Comparison of ENCODE assay signal across 2 cellular contexts in genomic region chr12:62656576-62657362, GRCh38.
TF ChIP-seq lines count a peak whose summit lies in the region.

No MANE protein-coding gene starts in this region.

TF ChIP-seq in GM23338, 12 proteins besides CTCF, POLR2A, EP300 and RAD21:
- no peak for TF ChIP-seq ETS1 (IDR thresholded peaks at IDR 0.05)
- TF ChIP-seq ZNF114 (CRISPR knock-in tag; IDR thresholded peaks at IDR 0.05) = no peak
- TF ChIP-seq ZNF462 (CRISPR knock-in tag; IDR thresholded peaks at IDR 0.05) = no peak
- TF ChIP-seq STAT1 (IDR thresholded peaks at IDR 0.05; ENCODE audit: unreplicated experiment) = no peak
- no peak for TF ChIP-seq ZNF331 (CRISPR knock-in tag; IDR thresholded peaks at IDR 0.05; ENCODE audit: low read depth)
- TF ChIP-seq NANOG (IDR thresholded peaks at IDR 0.05; ENCODE audit: borderline replicate concordance) = no peak
- no peak for TF ChIP-seq JUNB (IDR thresholded peaks at IDR 0.05; ENCODE audit: unreplicated experiment)
- TF ChIP-seq POLR2AphosphoS5 (IDR thresholded peaks at IDR 0.05; ENCODE audit: low read depth) = no peak
- TF ChIP-seq REST (IDR thresholded peaks at IDR 0.05; ENCODE audit: unreplicated experiment) = no peak
- no peak for TF ChIP-seq EZH2phosphoT487 (IDR thresholded peaks at IDR 0.05; ENCODE audit: unreplicated experiment)
- TF ChIP-seq EZH2 (IDR thresholded peaks at IDR 0.05; ENCODE audit: low read depth, unreplicated experiment) = no peak
- no peak for TF ChIP-seq CREB1 (CRISPR knock-in tag; IDR thresholded peaks at IDR 0.05; ENCODE audit: low read depth)

TF ChIP-seq in H1, 55 proteins besides CTCF, POLR2A, EP300 and RAD21:
- TF ChIP-seq CBX5 (IDR thresholded peaks at IDR 0.05; ENCODE audit: low read depth, low read length) = no peak
- TF ChIP-seq YY1 (IDR thresholded peaks at IDR 0.05; ENCODE audit: low read depth, low read length) = peak; percentile 60; the same call in 1 of the 2 replicates
- no peak for TF ChIP-seq BRCA1 (IDR thresholded peaks at IDR 0.05; ENCODE audit: low read depth, low read length)
- no peak for TF ChIP-seq JUN (IDR thresholded peaks at IDR 0.05; ENCODE audit: low read depth, low read length)
